12 cellular contexts compared by ENCODE assay signal in genomic region chr13:20219585-20219984, GRCh38. TPM values are rescaled to one million over a fixed set of nuclear protein-coding genes. Genes with fewer than 3 reads are reported as not detected.
DNase-seq lines count a peak whose midpoint lies in the region; ATAC-seq and TF ChIP-seq lines count a peak whose summit lies in the region.
"Had no signal": no experiment of that assay in that cellular context is flagged by ENCODE, and none has a peak within 500 bp of the region (broad histone marks: within the 10 kb centered on the region; RNA-seq: fewer than 3 reads in every experiment).

No MANE protein-coding gene starts in this region.

- peak overlapping the region; percentile 55 for H3K4me3 Mint-ChIP-seq in T-helper 2 cell treated with Interferon-gamma antibody and Interleukin-4, amounts not matched to agents 5 μg/mL and 100 μg/mL, for 36 hours
- H3K4me3 Mint-ChIP-seq: memory B cell had no signal

- ATAC-seq in GM19438 (IDR thresholded peaks at IDR 0.05; ENCODE audit: low read depth, unreplicated experiment) (peak; percentile 96), HG03045 (IDR thresholded peaks at IDR 0.05; ENCODE audit: unreplicated experiment) (peak; percentile 92), HG03571 (IDR thresholded peaks at IDR 0.05; ENCODE audit: unreplicated experiment) (no peak)

- in situ Hi-C loops in GM13977 (cut with MboI; ENCODE audit: low pct_unique_long_range_greater_than_20kb, low sequenced_read_pairs, unreplicated experiment) (no loop called here), GM23248 (cut with MboI) (no loop called here)

- no peaks in the 10 kb centered on the region for H3K79me2 ChIP-seq in hepatocyte
- no peaks in the 10 kb centered on the region for H3K79me2 ChIP-seq in GM23248 (ENCODE audit: insufficient read depth)
- no peaks in the 10 kb centered on the region for H3K79me2 ChIP-seq in smooth muscle cell (ENCODE audit: low read depth)

- H3K4me2 ChIP-seq in hepatocyte, result no peak overlapping the region
- no peak overlapping the region for H3K4me2 ChIP-seq in GM23248 (ENCODE audit: unreplicated experiment)
- no peak overlapping the region for H3K4me2 ChIP-seq in smooth muscle cell

- H3K9ac ChIP-seq in GM23248, result no peak overlapping the region
- H3K9ac ChIP-seq in smooth muscle cell (ENCODE audit: low read depth), result no peak overlapping the region

- TF ChIP-seq CTCF in GM13977 (IDR thresholded peaks at IDR 0.05; ENCODE audit: extremely low read depth, insufficient read depth, missing control alignments) (no peak), hepatocyte (IDR thresholded peaks at IDR 0.05; ENCODE audit: poor library complexity) (no peak), smooth muscle cell (IDR thresholded peaks at IDR 0.05; ENCODE audit: borderline replicate concordance, insufficient read depth, poor library complexity, severe bottlenecking) (no peak)

- H3K27ac Mint-ChIP-seq in T-helper 2 cell treated with Interferon-gamma antibody and Interleukin-4, amounts not matched to agents 5 μg/mL and 100 μg/mL, for 36 hours, result peak overlapping the region; percentile 83
- H3K27ac Mint-ChIP-seq: memory B cell had no signal

- peaks cover 15% of the 10 kb centered on the region for H3K4me1 Mint-ChIP-seq in T-helper 2 cell treated with Interferon-gamma antibody and Interleukin-4, amounts not matched to agents 5 μg/mL and 100 μg/mL, for 36 hours (ENCODE audit: low read depth)

- no peaks in the 10 kb centered on the region for H3K36me3 Mint-ChIP-seq in T-helper 2 cell treated with Interferon-gamma antibody and Interleukin-4, amounts not matched to agents 5 μg/mL and 100 μg/mL, for 36 hours (ENCODE audit: low read depth)
- H3K36me3 Mint-ChIP-seq: memory B cell had no signal

- no peaks in the 10 kb centered on the region for H3K9me3 Mint-ChIP-seq in T-helper 2 cell treated with Interferon-gamma antibody and Interleukin-4, amounts not matched to agents 5 μg/mL and 100 μg/mL, for 36 hours

- H4K20me1 ChIP-seq in hepatocyte (ENCODE audit: insufficient read depth, poor library complexity, severe bottlenecking) (no peaks in the 10 kb centered on the region), GM23248 (ENCODE audit: insufficient read depth) (no peaks in the 10 kb centered on the region), smooth muscle cell (ENCODE audit: low read depth) (no peaks in the 10 kb centered on the region)

- H3K4me1 ChIP-seq in hepatocyte (ENCODE audit: insufficient read depth) (no peaks in the 10 kb centered on the region), GM23248 (ENCODE audit: insufficient read depth) (no peaks in the 10 kb centered on the region), smooth muscle cell (ENCODE audit: low read depth) (no peaks in the 10 kb centered on the region)

- H3K9me3 ChIP-seq in hepatocyte (ENCODE audit: low read depth), result no peaks in the 10 kb centered on the region
- H3K9me3 ChIP-seq in GM23248 (ENCODE audit: low read depth), result no peaks in the 10 kb centered on the region
- H3K9me3 ChIP-seq in smooth muscle cell (replicated peaks; ENCODE audit: low read depth), result no peaks in the 10 kb centered on the region

- no peak overlapping the region for H3K27ac ChIP-seq in hepatocyte
- no peak overlapping the region for H3K27ac ChIP-seq in GM23248
- no peak overlapping the region for H3K27ac ChIP-seq in smooth muscle cell (ENCODE audit: low read depth)

- H3K27me3 ChIP-seq in hepatocyte (no peaks in the 10 kb centered on the region), GM23248 (replicated peaks; ENCODE audit: insufficient read depth) (peaks cover 69% of the 10 kb centered on the region), smooth muscle cell (ENCODE audit: low read depth) (peaks cover 28% of the 10 kb centered on the region)

- H3K4me3 ChIP-seq in hepatocyte (no peak overlapping the region), GM23248 (no peak overlapping the region), smooth muscle cell (no peak overlapping the region)

- H3F3A ChIP-seq in GM23248 (ENCODE audit: insufficient read depth) (no peaks in the 10 kb centered on the region), smooth muscle cell (ENCODE audit: low read depth) (no peaks in the 10 kb centered on the region)

- peak; percentile 53 for DNase-seq in GM13977 (ENCODE audit: low spot score)
- DNase-seq in T-helper 2 cell treated with Interferon-gamma antibody and Interleukin-4, amounts not matched to agents 5 μg/mL and 100 μg/mL, for 36 hours (ENCODE audit: low spot score), result no peak
- DNase-seq in hepatocyte (ENCODE audit: low spot score), result no peak
- DNase-seq in GM23248, result no peak
- DNase-seq in smooth muscle cell (lab: John Stamatoyannopoulos, UW; ENCODE audit: unreplicated experiment), result no peak
- DNase-seq: anterior cingulate cortex, NCI-H2029, substantia nigra had no signal

- H2AFZ ChIP-seq in hepatocyte (no peak overlapping the region), GM23248 (no peak overlapping the region), smooth muscle cell (ENCODE audit: low read depth) (no peak overlapping the region)

- H3K27me3 Mint-ChIP-seq in T-helper 2 cell treated with Interferon-gamma antibody and Interleukin-4, amounts not matched to agents 5 μg/mL and 100 μg/mL, for 36 hours (ENCODE audit: low read depth), result peaks cover 12% of the 10 kb centered on the region

- no peaks in the 10 kb centered on the region for H3K36me3 ChIP-seq in hepatocyte (replicated peaks; ENCODE audit: insufficient read depth, low read depth)
- no peaks in the 10 kb centered on the region for H3K36me3 ChIP-seq in GM23248 (ENCODE audit: low read depth)
- no peaks in the 10 kb centered on the region for H3K36me3 ChIP-seq in smooth muscle cell (ENCODE audit: low read depth)

- no peaks in the 10 kb centered on the region for H3K9me2 ChIP-seq in hepatocyte (replicated peaks; ENCODE audit: insufficient read depth)
- H3K9me2 ChIP-seq in GM23248 (ENCODE audit: insufficient read depth), result no peaks in the 10 kb centered on the region

RNA-seq across cellular contexts. Expression of gene GJB6, which starts 12.5 kb away (rescaled TPM):
- total RNA-seq in hepatocyte, result 0.52 and 2.2 TPM in 2 replicates
- polyA plus RNA-seq in hepatocyte, result 0.79 and 1.2 TPM in 2 replicates
- total RNA-seq in GM23248 (2014; rRNA removed; shearing (Covaris generic)), result not detected in 2 replicates
- not detected in 2 replicates for polyA plus RNA-seq in GM23248 (2016; fragmentation: Nextera tagmentation; extraction: Ambion mirVana)
- total RNA-seq in smooth muscle cell, result 35.3 and 55.6 TPM in 2 replicates
- polyA plus RNA-seq in smooth muscle cell, result 8.4 and 14.7 TPM in 2 replicates

RNA-seq across cellular contexts. Expression of gene GJB2, which starts 26.8 kb away (rescaled TPM):
- total RNA-seq in hepatocyte (6.1 and 10.3 TPM in 2 replicates), smooth muscle cell (101 and 115 TPM in 2 replicates)
- polyA plus RNA-seq in hepatocyte (5.9 and 11.1 TPM in 2 replicates), GM23248 (2016; fragmentation: Nextera tagmentation; extraction: Ambion mirVana) (0.16 and 0.20 TPM in 2 replicates), smooth muscle cell (42.9 and 83.7 TPM in 2 replicates)
- total RNA-seq in GM23248 (2014; rRNA removed; shearing (Covaris generic)), result 0.11 and 0.25 TPM in 2 replicates

RNA-seq across cellular contexts. Expression of gene GJA3, which starts 58.7 kb away (rescaled TPM):
- total RNA-seq in hepatocyte (0.16 and 0.23 TPM in 2 replicates), smooth muscle cell (1.5 and 4.5 TPM in 2 replicates)
- polyA plus RNA-seq in hepatocyte (0.10 and 0.16 TPM in 2 replicates), GM23248 (2016; fragmentation: Nextera tagmentation; extraction: Ambion mirVana) (1.9 and 2.1 TPM in 2 replicates), smooth muscle cell (1.3 and 1.4 TPM in 2 replicates)
- 5.5 and 5.8 TPM in 2 replicates for total RNA-seq in GM23248 (2014; rRNA removed; shearing (Covaris generic))

Comparison
In these comparisons a context has a peak if more than half of its experiments do, and no peak if none do; other contexts are left out.
1. RNA of gene GJB6, which starts 12.5 kb away (total RNA-seq): 35.3 to 55.6 TPM in smooth muscle cell; 0.52 to 2.2 TPM in hepatocyte and not detected in GM23248; every median in the first group is over 10 times any median in the second.